In genomic region chr20:33568378-33569289, GRCh38 we compare ENCODE assay signal across 8 cellular contexts.
DNase-seq lines count a peak whose midpoint lies in the region; TF ChIP-seq lines count a peak whose summit lies in the region.

No MANE protein-coding gene starts in this region.

- no peaks in the 10 kb centered on the region for H3K9me2 ChIP-seq in MM.1S (replicated peaks; ENCODE audit: insufficient read depth, low read length)
- no peaks in the 10 kb centered on the region for H3K9me2 ChIP-seq in SK-N-SH

- H3K36me3 ChIP-seq in MM.1S (replicated peaks; ENCODE audit: insufficient read depth, low read length) (no peaks in the 10 kb centered on the region), SK-N-SH (replicated peaks in 1 of 2; ENCODE audit: control insufficient read depth in 1 of 2, insufficient read depth in 2 of 2, low read length in 1 of 2) (peaks cover 0 to 16% of the 10 kb centered on the region in 2 experiments), MG63 (no peaks in the 10 kb centered on the region), colonic mucosa (no peaks in the 10 kb centered on the region)

- intact Hi-C loops in colonic mucosa (cut with DNase I), result no loop called here
- intact Hi-C loops in activated naive CD4-positive, alpha-beta T cell treated with anti-CD3 and anti-CD28 coated beads for 36 hours (cut with micrococcal nuclease), result no loop called here

- H3K9me3 ChIP-seq in MM.1S (replicated peaks; ENCODE audit: insufficient read depth, low read length), result no peaks in the 10 kb centered on the region
- no peaks in the 10 kb centered on the region for H3K9me3 ChIP-seq in SK-N-SH
- H3K9me3 ChIP-seq in MG63, result no peaks in the 10 kb centered on the region
- H3K9me3 ChIP-seq in colonic mucosa, result no peaks in the 10 kb centered on the region

- TF ChIP-seq CTCF in 22Rv1 (IDR thresholded peaks at IDR 0.05), result no peak
- no peak for TF ChIP-seq CTCF in MM.1S (IDR thresholded peaks at IDR 0.05; ENCODE audit: low read length)
- TF ChIP-seq CTCF in SK-N-SH (IDR thresholded peaks at IDR 0.05), result no peak
- no peak for TF ChIP-seq CTCF in colonic mucosa (IDR thresholded peaks at IDR 0.05)

- POLR2A ChIA-PET in SK-N-SH (lab: Yijun Ruan, JAX), result interaction anchor here (0.6 to 1.6 kb wide), 7 partner anchors 8 to 81 kb away, joined by 4 to 14 read pairs (median 6); partner anchors contain the start of gene CBFA2T2

- DNase-seq in MM.1S (peak; percentile 76), SK-N-SH (peak; percentile 75), iPS-NIHi7 (ENCODE audit: extremely low spot score) (peak; percentile 75), MG63 (no peak), colonic mucosa (no peak), erythroblast (lab: John Stamatoyannopoulos, UW) (no peak)
- no peak for DNase-seq in activated naive CD4-positive, alpha-beta T cell treated with anti-CD3 and anti-CD28 coated beads for 36 hours

- no peaks in the 10 kb centered on the region for H3K27me3 Mint-ChIP-seq in activated naive CD4-positive, alpha-beta T cell treated with anti-CD3 and anti-CD28 coated beads for 36 hours (ENCODE audit: low read depth)

- H3K9me3 Mint-ChIP-seq in activated naive CD4-positive, alpha-beta T cell treated with anti-CD3 and anti-CD28 coated beads for 36 hours, result no peaks in the 10 kb centered on the region

- H3K4me3 Mint-ChIP-seq in activated naive CD4-positive, alpha-beta T cell treated with anti-CD3 and anti-CD28 coated beads for 36 hours, result no peak overlapping the region

- H3K27ac ChIP-seq in 22Rv1 (peak overlapping the region; percentile 22; the same call in 1 of the 2 replicates), MM.1S (ENCODE audit: low read length) (peak overlapping the region; percentile 37; the same call in 1 of the 2 replicates), SK-N-SH (ENCODE audit: low read depth in 2 of 2, low read length in 1 of 2) (peak overlapping the region in 1 of 2 experiments; percentile 98; a peak in 2 of 4 replicates), colonic mucosa (no peak overlapping the region)

- H3F3A ChIP-seq in MM.1S (ENCODE audit: insufficient read depth, low read length), result peaks cover 4% of the 10 kb centered on the region; the same call in 1 of the 2 replicates
- no peaks in the 10 kb centered on the region for H3F3A ChIP-seq in SK-N-SH (replicated peaks; ENCODE audit: insufficient read depth)

- TF ChIP-seq EP300 in SK-N-SH (IDR thresholded peaks at IDR 0.05; ENCODE audit: borderline replicate concordance in 1 of 2, low read depth in 1 of 2, low read length in 1 of 2), result peak in 1 of 2 experiments; percentile 89; a peak in 2 of 4 replicates

- no peak for TF ChIP-seq POLR2A in erythroblast (IDR thresholded peaks at IDR 0.05; ENCODE audit: low read length)

- CTCF ChIA-PET in SK-N-SH (lab: Yijun Ruan, JAX), result interaction anchor here (0.6 to 3.5 kb wide), 5 partner anchors 8 to 111 kb away, joined by 3 to 19 read pairs (median 3); no protein-coding TSS in a partner anchor
- CTCF ChIA-PET in activated naive CD4-positive, alpha-beta T cell treated with anti-CD3 and anti-CD28 coated beads for 36 hours (lab: Charles Lee), result interaction anchor here (0.5 to 0.7 kb wide), 2 partner anchors 111 to 194 kb away, joined by 3 read pairs; no protein-coding TSS in a partner anchor

- 70% methylated on average over 11 of the region's 11 CpGs for WGBS in SK-N-SH (ENCODE audit: low lambda C conversion rate)

- H2AFZ ChIP-seq in MM.1S (ENCODE audit: low read length) (no peak overlapping the region), SK-N-SH (ENCODE audit: low read depth) (no peak overlapping the region)

- no peaks in the 10 kb centered on the region for H4K20me1 ChIP-seq in MM.1S (ENCODE audit: insufficient read depth, low read length)
- peaks cover 5% of the 10 kb centered on the region; the same call in 1 of the 2 replicates for H4K20me1 ChIP-seq in SK-N-SH (ENCODE audit: insufficient read depth)

- H3K4me2 ChIP-seq in MM.1S (ENCODE audit: low read depth, low read length) (peak overlapping the region; percentile 20; the same call in 1 of the 2 replicates), SK-N-SH (no peak overlapping the region)

- H3K4me1 Mint-ChIP-seq in activated naive CD4-positive, alpha-beta T cell treated with anti-CD3 and anti-CD28 coated beads for 36 hours (ENCODE audit: low read depth), result peaks cover 26% of the 10 kb centered on the region

- H3K4me3 ChIP-seq in MM.1S (ENCODE audit: low read length) (no peak overlapping the region), SK-N-SH (ENCODE audit: low read depth in 2 of 2, low read length in 1 of 2) (no peak overlapping the region), MG63 (no peak overlapping the region), colonic mucosa (no peak overlapping the region)

- H3K9ac ChIP-seq in MM.1S (ENCODE audit: low read length) (no peak overlapping the region), SK-N-SH (no peak overlapping the region), colonic mucosa (ENCODE audit: low read depth in 2 of 2, low read length in 2 of 2) (no peak overlapping the region)

- H3K4me1 ChIP-seq in MM.1S (ENCODE audit: low read length) (peaks cover 18% of the 10 kb centered on the region), SK-N-SH (ENCODE audit: control insufficient read depth in 1 of 2, insufficient read depth in 2 of 2, low read depth in 1 of 2, low read length in 1 of 2) (peaks cover 0 to 35% of the 10 kb centered on the region in 2 experiments; a peak in 2 of 4 replicates), colonic mucosa (no peaks in the 10 kb centered on the region)

- no peak; the same call in 1 of the 2 replicates for TF ChIP-seq RAD21 in SK-N-SH (IDR thresholded peaks at IDR 0.05; ENCODE audit: low read length)

- H3K27me3 ChIP-seq in MM.1S (replicated peaks; ENCODE audit: insufficient read depth, low read length), result no peaks in the 10 kb centered on the region
- H3K27me3 ChIP-seq in SK-N-SH (ENCODE audit: insufficient read depth), result no peaks in the 10 kb centered on the region
- H3K27me3 ChIP-seq in MG63, result no peaks in the 10 kb centered on the region
- no peaks in the 10 kb centered on the region for H3K27me3 ChIP-seq in colonic mucosa

- H3K79me2 ChIP-seq in MM.1S (ENCODE audit: low read length), result peaks cover 6% of the 10 kb centered on the region; the same call in 1 of the 2 replicates
- peaks cover 31% of the 10 kb centered on the region for H3K79me2 ChIP-seq in SK-N-SH (ENCODE audit: insufficient read depth)

- no peaks in the 10 kb centered on the region for H3K36me3 Mint-ChIP-seq in activated naive CD4-positive, alpha-beta T cell treated with anti-CD3 and anti-CD28 coated beads for 36 hours (ENCODE audit: low read depth)

- no peak overlapping the region for H3K27ac Mint-ChIP-seq in activated naive CD4-positive, alpha-beta T cell treated with anti-CD3 and anti-CD28 coated beads for 36 hours

TF ChIP-seq in SK-N-SH, 30 proteins besides CTCF, POLR2A, EP300 and RAD21:
- TF ChIP-seq CHD2 (IDR thresholded peaks at IDR 0.05; ENCODE audit: low read length, partially characterized antibody) (peak; percentile 94), MEF2A (IDR thresholded peaks at IDR 0.05; ENCODE audit: borderline replicate concordance, low read depth) (no peak), TCF12 (IDR thresholded peaks at IDR 0.05) (peak; percentile 52), RCOR1 (IDR thresholded peaks at IDR 0.05; ENCODE audit: low read length) (peak; percentile 74; the same call in 1 of the 2 replicates), REST (IDR thresholded peaks at IDR 0.05; ENCODE audit: low read depth, low read length) (no peak), MXI1 (IDR thresholded peaks at IDR 0.05; ENCODE audit: low read depth, low read length) (peak; percentile 84; the same call in 1 of the 2 replicates), IRF3 (IDR thresholded peaks at IDR 0.05; ENCODE audit: low read depth, low read length) (no peak), FOSL2 (IDR thresholded peaks at IDR 0.05; ENCODE audit: borderline replicate concordance, low read depth) (no peak), GATA2 (CRISPR knock-in tag; IDR thresholded peaks at IDR 0.05) (peak; percentile 32; the same call in 1 of the 2 replicates), SIN3A (IDR thresholded peaks at IDR 0.05; ENCODE audit: borderline replicate concordance, low read depth, low read length) (no peak), NRF1 (IDR thresholded peaks at IDR 0.05; ENCODE audit: low read depth, low read length) (no peak)

Comparison
In these comparisons a context has a peak if more than half of its experiments do, and no peak if none do; other contexts are left out.
1. DNase-seq: peak in MM.1S (single experiment), SK-N-SH (single experiment) and iPS-NIHi7 (single experiment); none in MG63 (single experiment), colonic mucosa (single experiment), activated naive CD4-positive, alpha-beta T cell treated with anti-CD3 and anti-CD28 coated beads for 36 hours (single experiment) and erythroblast (0 of 2).